Comparison of ENCODE assay signal across 8 cellular contexts in the genomic region with DNA sequence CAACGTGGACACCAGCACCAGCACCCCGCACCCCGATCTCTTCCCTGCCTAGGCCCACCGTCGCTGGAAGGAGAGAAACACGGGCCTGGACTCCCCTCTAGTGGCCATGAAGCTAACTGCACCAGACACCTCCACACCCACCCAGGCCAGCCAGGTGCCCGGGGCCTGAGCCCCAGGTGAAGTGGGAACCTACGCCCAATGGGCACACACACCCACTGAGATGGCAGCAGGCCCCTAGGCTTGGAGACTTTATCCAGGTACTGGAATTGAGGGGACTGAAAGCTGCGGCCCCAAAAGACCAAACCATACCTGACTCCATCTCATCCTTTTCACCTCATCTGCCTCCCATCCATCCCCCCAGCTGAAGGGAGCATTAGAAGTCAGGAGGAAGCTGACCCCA.
DNase-seq lines count a peak whose midpoint lies in the region; ATAC-seq and TF ChIP-seq lines count a peak whose summit lies in the region.

No MANE protein-coding gene starts in this region.

- no peaks in the 10 kb centered on the region for H3K27me3 ChIP-seq in brain microvascular endothelial cell (replicated peaks)

- no peak for TF ChIP-seq POLR2A in NB4 (IDR thresholded peaks at IDR 0.05; ENCODE audit: extremely low read depth, insufficient read length)

- peak; percentile 82 for ATAC-seq in GM19043 (IDR thresholded peaks at IDR 0.05; ENCODE audit: low read depth, unreplicated experiment)

- H3K4me3 ChIP-seq in NB4 (ENCODE audit: low read depth, low read length) (no peak overlapping the region), brain microvascular endothelial cell (ENCODE audit: low read depth, low read length) (no peak overlapping the region)

- TF ChIP-seq CTCF in AG09319 (IDR thresholded peaks at IDR 0.05; ENCODE audit: low read depth, low read length) (peak; percentile 88), NB4 (IDR thresholded peaks at IDR 0.05; ENCODE audit: low read depth, low read length) (peak; percentile 81), brain microvascular endothelial cell (IDR thresholded peaks at IDR 0.05; ENCODE audit: low read depth, low read length, missing control alignments) (peak; percentile 94)

- no peak for DNase-seq in AG09319 (ENCODE audit: extremely low read depth, low read depth)
- peak; percentile 53 for DNase-seq in NB4 (ENCODE audit: low read depth)
- DNase-seq in UCSD-AML1 (lab: John Stamatoyannopoulos, UW; ENCODE audit: unreplicated experiment): peak; percentile 32
- peak; percentile 11 for DNase-seq in brain microvascular endothelial cell
- DNase-seq in left kidney (ENCODE audit: low read depth, low spot score): peak; percentile 67
- peak; percentile 25 to 58 (median 38) for DNase-seq in stimulated activated CD4-positive, alpha-beta T cell treated with anti-CD3 and anti-CD28 coated beads, TNF-alpha, amount 100 ng/mL, for 24 hours (ENCODE audit: low read depth in 3 of 3)
- no peak for DNase-seq in H4 (ENCODE audit: low spot score)

- H3K36me3 ChIP-seq in brain microvascular endothelial cell (replicated peaks): no peaks in the 10 kb centered on the region

- in situ Hi-C loops in brain microvascular endothelial cell (cut with HindIII; ENCODE audit: low pct_ligation_motif_present, low sequenced_read_pairs): no loop called here

- no peak overlapping the region for H3K27ac ChIP-seq in brain microvascular endothelial cell

Comparison
In these comparisons a context has a peak if more than half of its experiments do, and no peak if none do; other contexts are left out.
1. DNase-seq: peak in NB4 (single experiment), UCSD-AML1 (single experiment), brain microvascular endothelial cell (single experiment), left kidney (single experiment) and stimulated activated CD4-positive, alpha-beta T cell treated with anti-CD3 and anti-CD28 coated beads, TNF-alpha, amount 100 ng/mL, for 24 hours (3 of 3); none in AG09319 (single experiment) and H4 (single experiment).
2. Peak in every context shown above with its lines, with median percentiles within 50 percentile points of each other: CTCF ChIP-seq.